ENCODE assay signal across 17 cellular contexts in the genomic region with DNA sequence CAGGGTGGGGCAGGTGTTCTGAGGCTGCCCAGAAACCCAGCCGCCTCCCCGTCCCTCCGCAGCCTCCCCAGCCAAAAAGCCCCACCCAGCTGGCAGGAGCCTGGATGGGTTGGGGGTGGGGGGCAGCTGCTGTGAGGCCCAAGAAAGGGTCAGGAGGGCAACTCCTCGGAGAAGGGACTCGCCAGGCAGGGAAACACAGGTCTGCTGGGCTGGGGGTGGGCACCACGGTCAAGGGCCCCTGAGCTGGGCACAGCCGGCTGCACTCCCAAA. TPM values are rescaled to one million over a fixed set of nuclear protein-coding genes. Genes with fewer than 3 reads are reported as not detected.
A peak's percentile ranks its signal among the peaks of the same experiment; 100 is the strongest.
DNase-seq lines count a peak whose midpoint lies in the region; ATAC-seq and TF ChIP-seq lines count a peak whose summit lies in the region.
"Had no signal": no experiment of that assay in that cellular context is flagged by ENCODE, and none has a peak within 500 bp of the region (broad histone marks: within the 10 kb centered on the region; RNA-seq: fewer than 3 reads in every experiment).

No MANE protein-coding gene starts in this region.

- no peak overlapping the region for H3K27ac Mint-ChIP-seq in activated CD4-positive, alpha-beta memory T cell treated with anti-CD3 and anti-CD28 coated beads, Interleukin-2, amount 10 ng/mL, durations not matched to agents 7 days and 5 days
- H3K27ac Mint-ChIP-seq: activated CD8-positive, alpha-beta memory T cell treated with anti-CD3 and anti-CD28 coated beads, Interleukin-2, amount 10 ng/mL, durations not matched to agents 7 days and 5 days; activated naive CD8-positive, alpha-beta T cell treated with anti-CD3 and anti-CD28 coated beads, Interleukin-2, amount 10 ng/mL, durations not matched to agents 7 days and 5 days; CD8-positive, alpha-beta T cell had no signal

- H3K9me3 ChIP-seq in NT2/D1 (ENCODE audit: insufficient read depth, low read length) (no peaks in the 10 kb centered on the region), esophagus squamous epithelium (no peaks in the 10 kb centered on the region), mucosa of rectum (ENCODE audit: control insufficient read depth in 2 of 2, low read length in 2 of 2) (no peaks in the 10 kb centered on the region), tibial artery (no peaks in the 10 kb centered on the region)
- H3K9me3 ChIP-seq: colonic mucosa had no signal

- no peak for TF ChIP-seq CTCF in esophagus squamous epithelium (IDR thresholded peaks at IDR 0.05)
- TF ChIP-seq CTCF in tibial artery (IDR thresholded peaks at IDR 0.05) = no peak

- H3K27me3 ChIP-seq in NT2/D1 (ENCODE audit: insufficient read depth, insufficient read length) (no peaks in the 10 kb centered on the region), esophagus squamous epithelium (peaks cover 0 to 11% (median 0%) of the 10 kb centered on the region in 4 donors), mucosa of rectum (ENCODE audit: control insufficient read depth in 2 of 2, insufficient read depth in 2 of 2, low read length in 2 of 2) (peaks cover 13 to 27% of the 10 kb centered on the region in 2 donors), tibial artery (no peaks in the 10 kb centered on the region)

- H3K4me1 ChIP-seq in NT2/D1 (ENCODE audit: insufficient read depth, insufficient read length) (peaks cover 28% of the 10 kb centered on the region), esophagus squamous epithelium (peaks cover 57 to 68% (median 58%) of the 10 kb centered on the region in 3 donors), mucosa of rectum (ENCODE audit: control insufficient read depth in 2 of 2, insufficient read depth in 2 of 2, low read length in 2 of 2) (peaks cover 28 to 32% of the 10 kb centered on the region in 2 donors), tibial artery (peaks cover 0 to 58% (median 50%) of the 10 kb centered on the region in 4 donors)

- POLR2A ChIA-PET in activated CD4-positive, alpha-beta memory T cell treated with anti-CD3 and anti-CD28 coated beads, Interleukin-2, amount 10 ng/mL, durations not matched to agents 7 days and 5 days (lab: Charles Lee) = interaction anchor here (1.2 kb wide), 1 partner anchor 53 kb away, joined by 3 read pairs; no protein-coding TSS in a partner anchor

- H3K36me3 ChIP-seq in NT2/D1 (ENCODE audit: insufficient read depth, insufficient read length, low read length) (no peaks in the 10 kb centered on the region), esophagus squamous epithelium (no peaks in the 10 kb centered on the region), mucosa of rectum (ENCODE audit: control insufficient read depth in 2 of 2, insufficient read depth in 2 of 2, low read length in 2 of 2) (no peaks in the 10 kb centered on the region), tibial artery (no peaks in the 10 kb centered on the region)
- H3K36me3 ChIP-seq: colonic mucosa had no signal

- DNase-seq in NT2/D1 (ENCODE audit: low read depth, low spot score) (no peak), esophagus squamous epithelium (lab: John Stamatoyannopoulos, UW) (no peak), tibial artery (no peak), activated gamma-delta T cell (lab: John Stamatoyannopoulos, UW) (no peak)
- DNase-seq in activated naive CD4-positive, alpha-beta T cell treated with Interleukin-2 at 50 U/mL for 16 hours = no peak
- no peak for DNase-seq in activated CD4-positive, alpha-beta memory T cell treated with anti-CD3 and anti-CD28 coated beads, Interleukin-2, amount 10 ng/mL, durations not matched to agents 7 days and 5 days
- DNase-seq: activated CD8-positive, alpha-beta memory T cell treated with anti-CD3 and anti-CD28 coated beads, Interleukin-2, amount 10 ng/mL, durations not matched to agents 7 days and 5 days; CD8-positive, alpha-beta T cell; NCI-H1436; NCI-H748 treated with DMSO at 0.1 percent for 48 hours; SHP77 treated with DMSO at 0.1 percent for 48 hours; stimulated activated CD4-positive, alpha-beta T cell treated with anti-CD3 and anti-CD28 coated beads, Interleukin-2, amount 100 ng/mL, for 48 hours; stimulated activated naive CD8-positive, alpha-beta T cell treated with anti-CD3 and anti-CD28 coated beads, Interleukin-15, Interleukin-2, amounts not matched to agents 100 U/mL and 50 U/mL, for 24 hours had no signal

- H3K9me3 Mint-ChIP-seq in activated CD4-positive, alpha-beta memory T cell treated with anti-CD3 and anti-CD28 coated beads, Interleukin-2, amount 10 ng/mL, durations not matched to agents 7 days and 5 days = no peaks in the 10 kb centered on the region
- H3K9me3 Mint-ChIP-seq: activated naive CD8-positive, alpha-beta T cell treated with anti-CD3 and anti-CD28 coated beads, Interleukin-2, amount 10 ng/mL, durations not matched to agents 7 days and 5 days; CD8-positive, alpha-beta T cell had no signal

- ATAC-seq in HG02678 (IDR thresholded peaks at IDR 0.05; ENCODE audit: unreplicated experiment) = no peak
- ATAC-seq: CD8-positive, alpha-beta T cell; stimulated activated naive CD8-positive, alpha-beta T cell treated with anti-CD3 and anti-CD28 coated beads, Interleukin-15, Interleukin-2, amounts not matched to agents 100 U/mL and 50 U/mL, for 24 hours had no signal

- H3K27ac ChIP-seq in esophagus squamous epithelium (peak overlapping the region; percentile 93 to 99 (median 98)), mucosa of rectum (ENCODE audit: low read depth in 2 of 2, low read length in 2 of 2) (peak overlapping the region; percentile 42 to 43), tibial artery (peak overlapping the region; percentile 93 to 97)
- H3K27ac ChIP-seq: colonic mucosa had no signal

- H3K9ac ChIP-seq in NT2/D1 (ENCODE audit: insufficient read length, low read depth) = peak overlapping the region; percentile 77
- peak overlapping the region in 1 of 2 donors; percentile 33 for H3K9ac ChIP-seq in mucosa of rectum (ENCODE audit: low read depth in 1 of 2, low read length in 2 of 2)

- no peak for TF ChIP-seq POLR2A in esophagus squamous epithelium (IDR thresholded peaks at IDR 0.05)

- peaks cover 17% of the 10 kb centered on the region for H3K27me3 Mint-ChIP-seq in activated CD4-positive, alpha-beta memory T cell treated with anti-CD3 and anti-CD28 coated beads, Interleukin-2, amount 10 ng/mL, durations not matched to agents 7 days and 5 days

- no peaks in the 10 kb centered on the region for H3K4me1 Mint-ChIP-seq in activated CD4-positive, alpha-beta memory T cell treated with anti-CD3 and anti-CD28 coated beads, Interleukin-2, amount 10 ng/mL, durations not matched to agents 7 days and 5 days
- H3K4me1 Mint-ChIP-seq: activated naive CD8-positive, alpha-beta T cell treated with anti-CD3 and anti-CD28 coated beads, Interleukin-2, amount 10 ng/mL, durations not matched to agents 7 days and 5 days had no signal

- no peak overlapping the region for H3K4me3 Mint-ChIP-seq in activated CD4-positive, alpha-beta memory T cell treated with anti-CD3 and anti-CD28 coated beads, Interleukin-2, amount 10 ng/mL, durations not matched to agents 7 days and 5 days
- H3K4me3 Mint-ChIP-seq: activated CD8-positive, alpha-beta memory T cell treated with anti-CD3 and anti-CD28 coated beads, Interleukin-2, amount 10 ng/mL, durations not matched to agents 7 days and 5 days; activated naive CD8-positive, alpha-beta T cell treated with anti-CD3 and anti-CD28 coated beads, Interleukin-2, amount 10 ng/mL, durations not matched to agents 7 days and 5 days; CD8-positive, alpha-beta T cell had no signal

- intact Hi-C loops in esophagus squamous epithelium (cut with DNase I) = no loop called here
- intact Hi-C loops in tibial artery (cut with DNase I; ENCODE audit: low total_unique reads) = no loop called here

- CTCF ChIA-PET in activated CD4-positive, alpha-beta memory T cell treated with anti-CD3 and anti-CD28 coated beads, Interleukin-2, amount 10 ng/mL, durations not matched to agents 7 days and 5 days (lab: Charles Lee) = no interaction called here

- 0% methylated on average over 1 of the region's 7 CpGs; no CpG with 5 or more reads in 1 of the 2 donors for WGBS in esophagus squamous epithelium, 2 donors

- no peaks in the 10 kb centered on the region for H3K36me3 Mint-ChIP-seq in activated CD4-positive, alpha-beta memory T cell treated with anti-CD3 and anti-CD28 coated beads, Interleukin-2, amount 10 ng/mL, durations not matched to agents 7 days and 5 days (ENCODE audit: low read depth)
- H3K36me3 Mint-ChIP-seq: activated CD8-positive, alpha-beta memory T cell treated with anti-CD3 and anti-CD28 coated beads, Interleukin-2, amount 10 ng/mL, durations not matched to agents 7 days and 5 days; activated naive CD8-positive, alpha-beta T cell treated with anti-CD3 and anti-CD28 coated beads, Interleukin-2, amount 10 ng/mL, durations not matched to agents 7 days and 5 days; CD8-positive, alpha-beta T cell had no signal

- H3K4me3 ChIP-seq in NT2/D1 (ENCODE audit: insufficient read length, low read depth) = peak overlapping the region; percentile 36
- H3K4me3 ChIP-seq in esophagus squamous epithelium = peak overlapping the region; percentile 25 to 76 (median 61)
- H3K4me3 ChIP-seq in mucosa of rectum (ENCODE audit: low read length in 2 of 2) = peak overlapping the region in 1 of 2 donors; percentile 50
- peak overlapping the region; percentile 45 to 51 for H3K4me3 ChIP-seq in tibial artery

RNA-seq across cellular contexts. Expression of a gene that starts 11.1 kb away (rescaled TPM):
- 100 to 1,000 TPM; 147 to 313 (median 172) TPM for total RNA-seq in esophagus squamous epithelium
- not detected for total RNA-seq in activated CD4-positive, alpha-beta memory T cell treated with anti-CD3 and anti-CD28 coated beads, Interleukin-2, amount 10 ng/mL, durations not matched to agents 7 days and 5 days
- total RNA-seq: activated CD8-positive, alpha-beta memory T cell treated with anti-CD3 and anti-CD28 coated beads, Interleukin-2, amount 10 ng/mL, durations not matched to agents 7 days and 5 days had no signal

RNA-seq across cellular contexts. Expression of a gene that starts 18.5 kb away (rescaled TPM):
- 10 to 100 TPM in 1 of 4 donors, 1 to 10 TPM in 3; 5.5 to 19.3 (median 7.3) TPM for total RNA-seq in esophagus squamous epithelium
- under 1 TPM; 0.38 to 0.68 TPM for total RNA-seq in activated CD4-positive, alpha-beta memory T cell treated with anti-CD3 and anti-CD28 coated beads, Interleukin-2, amount 10 ng/mL, durations not matched to agents 7 days and 5 days

RNA-seq across cellular contexts. Expression of a gene that starts 42.4 kb away (rescaled TPM):
- total RNA-seq in esophagus squamous epithelium = under 1 TPM; 0.18 to 0.95 (median 0.64) TPM
- not detected for total RNA-seq in activated CD4-positive, alpha-beta memory T cell treated with anti-CD3 and anti-CD28 coated beads, Interleukin-2, amount 10 ng/mL, durations not matched to agents 7 days and 5 days
- total RNA-seq: activated CD8-positive, alpha-beta memory T cell treated with anti-CD3 and anti-CD28 coated beads, Interleukin-2, amount 10 ng/mL, durations not matched to agents 7 days and 5 days had no signal

RNA-seq across cellular contexts. Expression of a gene that starts 53.8 kb away (rescaled TPM):
- total RNA-seq in esophagus squamous epithelium = 10 to 100 TPM; 15.3 to 35.0 (median 23.3) TPM
- 10 to 100 TPM; 57.1 to 57.5 TPM for total RNA-seq in activated CD4-positive, alpha-beta memory T cell treated with anti-CD3 and anti-CD28 coated beads, Interleukin-2, amount 10 ng/mL, durations not matched to agents 7 days and 5 days

Comparison
In these comparisons a context has a peak if more than half of its experiments do, and no peak if none do; other contexts are left out.
1. H3K27ac ChIP-seq: peak in every context shown above with its lines; median percentile 98 in esophagus squamous epithelium; 95 in tibial artery; 42 in mucosa of rectum.
2. RNA of a gene that starts 11.1 kb away (total RNA-seq): 147 to 313 TPM in esophagus squamous epithelium; not detected in activated CD4-positive, alpha-beta memory T cell treated with anti-CD3 and anti-CD28 coated beads, Interleukin-2, amount 10 ng/mL, durations not matched to agents 7 days and 5 days; every median in the first group is over 100 times any median in the second.